ENCODE assay signal across 1 cellular context in the genomic region with DNA sequence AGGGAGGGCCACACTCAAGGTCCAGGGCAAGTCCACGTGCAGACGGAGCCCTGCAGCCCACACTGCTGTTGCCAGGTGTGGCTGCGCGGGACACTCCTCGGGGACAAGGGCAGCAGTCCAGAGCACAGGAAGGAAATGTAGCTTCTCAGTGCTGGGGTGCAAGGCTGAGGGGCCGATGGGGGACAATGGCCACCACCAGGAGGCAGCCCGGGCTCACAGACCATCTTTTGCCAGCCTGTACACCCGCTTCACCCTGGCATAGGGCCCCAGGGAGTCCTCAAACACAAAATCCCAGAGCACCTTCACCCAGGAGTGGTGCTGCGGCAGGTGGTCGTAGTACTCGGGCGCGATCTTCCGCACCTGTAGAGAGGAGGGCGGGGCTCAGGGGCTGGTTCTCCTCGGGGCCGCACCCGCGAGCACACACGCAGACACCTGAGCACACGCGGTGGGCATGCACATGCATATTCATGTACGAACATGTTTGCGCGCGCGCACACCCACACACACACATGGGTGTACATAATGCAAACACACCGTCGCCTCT.
TF ChIP-seq lines count a peak whose summit lies in the region.

No MANE protein-coding gene starts in this region.

TF ChIP-seq in GM23338, 12 proteins besides CTCF, POLR2A, EP300 and RAD21 (continued from another document):
- TF ChIP-seq, protein P1, sequence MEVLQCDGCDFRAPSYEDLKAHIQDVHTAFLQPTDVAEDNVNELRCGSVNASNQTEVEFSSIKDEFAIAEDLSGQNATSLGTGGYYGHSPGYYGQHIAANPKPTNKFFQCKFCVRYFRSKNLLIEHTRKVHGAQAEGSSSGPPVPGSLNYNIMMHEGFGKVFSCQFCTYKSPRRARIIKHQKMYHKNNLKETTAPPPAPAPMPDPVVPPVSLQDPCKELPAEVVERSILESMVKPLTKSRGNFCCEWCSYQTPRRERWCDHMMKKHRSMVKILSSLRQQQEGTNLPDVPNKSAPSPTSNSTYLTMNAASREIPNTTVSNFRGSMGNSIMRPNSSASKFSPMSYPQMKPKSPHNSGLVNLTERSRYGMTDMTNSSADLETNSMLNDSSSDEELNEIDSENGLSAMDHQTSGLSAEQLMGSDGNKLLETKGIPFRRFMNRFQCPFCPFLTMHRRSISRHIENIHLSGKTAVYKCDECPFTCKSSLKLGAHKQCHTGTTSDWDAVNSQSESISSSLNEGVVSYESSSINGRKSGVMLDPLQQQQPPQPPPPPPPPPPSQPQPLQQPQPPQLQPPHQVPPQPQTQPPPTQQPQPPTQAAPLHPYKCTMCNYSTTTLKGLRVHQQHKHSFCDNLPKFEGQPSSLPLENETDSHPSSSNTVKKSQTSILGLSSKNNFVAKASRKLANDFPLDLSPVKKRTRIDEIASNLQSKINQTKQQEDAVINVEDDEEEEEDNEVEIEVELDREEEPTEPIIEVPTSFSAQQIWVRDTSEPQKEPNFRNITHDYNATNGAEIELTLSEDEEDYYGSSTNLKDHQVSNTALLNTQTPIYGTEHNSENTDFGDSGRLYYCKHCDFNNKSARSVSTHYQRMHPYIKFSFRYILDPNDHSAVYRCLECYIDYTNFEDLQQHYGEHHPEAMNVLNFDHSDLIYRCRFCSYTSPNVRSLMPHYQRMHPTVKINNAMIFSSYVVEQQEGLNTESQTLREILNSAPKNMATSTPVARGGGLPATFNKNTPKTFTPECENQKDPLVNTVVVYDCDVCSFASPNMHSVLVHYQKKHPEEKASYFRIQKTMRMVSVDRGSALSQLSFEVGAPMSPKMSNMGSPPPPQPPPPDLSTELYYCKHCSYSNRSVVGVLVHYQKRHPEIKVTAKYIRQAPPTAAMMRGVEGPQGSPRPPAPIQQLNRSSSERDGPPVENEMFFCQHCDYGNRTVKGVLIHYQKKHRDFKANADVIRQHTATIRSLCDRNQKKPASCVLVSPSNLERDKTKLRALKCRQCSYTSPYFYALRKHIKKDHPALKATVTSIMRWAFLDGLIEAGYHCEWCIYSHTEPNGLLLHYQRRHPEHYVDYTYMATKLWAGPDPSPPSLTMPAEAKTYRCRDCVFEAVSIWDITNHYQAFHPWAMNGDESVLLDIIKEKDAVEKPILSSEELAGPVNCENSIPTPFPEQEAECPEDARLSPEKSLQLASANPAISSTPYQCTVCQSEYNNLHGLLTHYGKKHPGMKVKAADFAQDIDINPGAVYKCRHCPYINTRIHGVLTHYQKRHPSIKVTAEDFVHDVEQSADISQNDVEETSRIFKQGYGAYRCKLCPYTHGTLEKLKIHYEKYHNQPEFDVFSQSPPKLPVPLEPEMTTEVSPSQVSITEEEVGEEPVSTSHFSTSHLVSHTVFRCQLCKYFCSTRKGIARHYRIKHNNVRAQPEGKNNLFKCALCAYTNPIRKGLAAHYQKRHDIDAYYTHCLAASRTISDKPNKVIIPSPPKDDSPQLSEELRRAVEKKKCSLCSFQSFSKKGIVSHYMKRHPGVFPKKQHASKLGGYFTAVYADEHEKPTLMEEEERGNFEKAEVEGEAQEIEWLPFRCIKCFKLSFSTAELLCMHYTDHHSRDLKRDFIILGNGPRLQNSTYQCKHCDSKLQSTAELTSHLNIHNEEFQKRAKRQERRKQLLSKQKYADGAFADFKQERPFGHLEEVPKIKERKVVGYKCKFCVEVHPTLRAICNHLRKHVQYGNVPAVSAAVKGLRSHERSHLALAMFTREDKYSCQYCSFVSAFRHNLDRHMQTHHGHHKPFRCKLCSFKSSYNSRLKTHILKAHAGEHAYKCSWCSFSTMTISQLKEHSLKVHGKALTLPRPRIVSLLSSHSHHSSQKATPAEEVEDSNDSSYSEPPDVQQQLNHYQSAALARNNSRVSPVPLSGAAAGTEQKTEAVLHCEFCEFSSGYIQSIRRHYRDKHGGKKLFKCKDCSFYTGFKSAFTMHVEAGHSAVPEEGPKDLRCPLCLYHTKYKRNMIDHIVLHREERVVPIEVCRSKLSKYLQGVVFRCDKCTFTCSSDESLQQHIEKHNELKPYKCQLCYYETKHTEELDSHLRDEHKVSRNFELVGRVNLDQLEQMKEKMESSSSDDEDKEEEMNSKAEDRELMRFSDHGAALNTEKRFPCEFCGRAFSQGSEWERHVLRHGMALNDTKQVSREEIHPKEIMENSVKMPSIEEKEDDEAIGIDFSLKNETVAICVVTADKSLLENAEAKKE (CRISPR knock-in tag; IDR thresholded peaks at IDR 0.05): no peak
- TF ChIP-seq NANOG (IDR thresholded peaks at IDR 0.05; ENCODE audit: borderline replicate concordance) (no peak), EZH2 (IDR thresholded peaks at IDR 0.05; ENCODE audit: low read depth, unreplicated experiment) (no peak), JUNB (IDR thresholded peaks at IDR 0.05; ENCODE audit: unreplicated experiment) (no peak)
TF ChIP-seq in GM23338: peak in this region for 0.
